1 cellular context compared by ENCODE assay signal in the genomic region with DNA sequence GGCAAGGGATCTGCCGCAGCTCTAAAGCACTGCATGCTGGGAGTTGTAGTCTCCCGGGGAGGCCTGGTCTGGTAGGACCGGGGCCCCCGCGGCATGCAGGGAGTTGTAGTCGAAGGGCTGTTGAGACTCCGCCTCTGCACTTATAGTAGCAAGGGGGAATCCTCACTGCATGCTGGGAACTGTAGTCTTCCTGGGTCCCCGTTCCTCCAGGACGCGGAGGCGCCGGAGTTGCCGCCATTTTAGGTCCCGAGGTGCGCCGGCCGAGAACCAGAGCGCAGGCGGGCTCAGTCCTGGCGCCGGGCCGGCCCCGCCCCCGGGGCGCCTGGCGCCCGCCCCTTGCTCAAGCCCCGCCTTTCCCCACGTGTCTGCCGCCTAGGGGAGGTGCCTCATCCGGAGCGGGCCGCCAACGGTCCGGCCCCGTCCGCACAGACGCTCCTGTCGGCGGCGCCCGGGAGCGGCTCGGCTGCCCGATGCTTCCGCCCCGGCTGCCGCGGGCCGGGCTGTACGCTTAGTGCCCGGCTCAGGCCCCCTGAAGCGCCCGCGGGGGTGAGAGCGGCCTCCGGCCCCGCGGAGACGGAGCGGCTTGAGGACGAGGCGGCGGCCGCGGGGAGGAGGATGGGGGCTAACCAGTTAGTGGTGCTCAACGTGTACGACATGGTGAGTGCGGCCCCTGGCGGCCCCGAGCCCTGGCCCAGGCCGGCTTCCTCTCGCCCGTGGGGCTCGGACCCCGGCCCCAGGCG.
TF ChIP-seq lines count a peak whose summit lies in the region.

A gene (plus strand): TSS at position 428 of the 740 bp plus-strand sequence. CDS start 188 bp downstream, at position 616.

TF ChIP-seq in A549, 52 proteins besides CTCF, POLR2A, EP300 and RAD21 (continued from another document):
- TF ChIP-seq, protein P1, sequence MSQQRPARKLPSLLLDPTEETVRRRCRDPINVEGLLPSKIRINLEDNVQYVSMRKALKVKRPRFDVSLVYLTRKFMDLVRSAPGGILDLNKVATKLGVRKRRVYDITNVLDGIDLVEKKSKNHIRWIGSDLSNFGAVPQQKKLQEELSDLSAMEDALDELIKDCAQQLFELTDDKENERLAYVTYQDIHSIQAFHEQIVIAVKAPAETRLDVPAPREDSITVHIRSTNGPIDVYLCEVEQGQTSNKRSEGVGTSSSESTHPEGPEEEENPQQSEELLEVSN (IDR thresholded peaks at IDR 0.05; ENCODE audit: borderline replicate concordance, low read depth), result no peak; the same call in 1 of the 2 replicates
- TF ChIP-seq FOSB (CRISPR knock-in tag; IDR thresholded peaks at IDR 0.05) (no peak), HDAC2 (IDR thresholded peaks at IDR 0.05) (0 out of 2 replicates have a peak, but pooled peaks have one; percentile 31), ZNF302 (CRISPR knock-in tag; IDR thresholded peaks at IDR 0.05) (no peak), CHD2 (IDR thresholded peaks at IDR 0.05; ENCODE audit: low read length, partially characterized antibody) (no peak), MAZ (IDR thresholded peaks at IDR 0.05; ENCODE audit: borderline replicate concordance, low read depth, low read length) (no peak), ZSCAN20 (CRISPR knock-in tag; IDR thresholded peaks at IDR 0.05) (no peak), JUN (IDR thresholded peaks at IDR 0.05) (peak; percentile 66 to 93; a peak in 4 of 5 replicates), TP53 (CRISPR knock-in tag; IDR thresholded peaks at IDR 0.05) (peak; percentile 61; the same call in 1 of the 2 replicates), ZFP36 (IDR thresholded peaks at IDR 0.05; ENCODE audit: borderline replicate concordance, partially characterized antibody) (no peak), FOXS1 (CRISPR knock-in tag; IDR thresholded peaks at IDR 0.05) (no peak), JUNB (IDR thresholded peaks at IDR 0.05) (no peak), HOXB5 (CRISPR knock-in tag; IDR thresholded peaks at IDR 0.05) (0 out of 2 replicates have a peak, but pooled peaks have one; percentile 12), ESRRA (IDR thresholded peaks at IDR 0.05; ENCODE audit: borderline replicate concordance, low read length) (no peak), CHD4 (IDR thresholded peaks at IDR 0.05; ENCODE audit: borderline replicate concordance) (no peak), FOSL2 (IDR thresholded peaks at IDR 0.05) (no peak), FOSL2 (CRISPR knock-in tag; IDR thresholded peaks at IDR 0.05) (no peak), HOXB13 (CRISPR knock-in tag; IDR thresholded peaks at IDR 0.05; ENCODE audit: low read depth) (no peak), SMC3 (IDR thresholded peaks at IDR 0.05) (peak; percentile 66)
- TF ChIP-seq, protein P2, sequence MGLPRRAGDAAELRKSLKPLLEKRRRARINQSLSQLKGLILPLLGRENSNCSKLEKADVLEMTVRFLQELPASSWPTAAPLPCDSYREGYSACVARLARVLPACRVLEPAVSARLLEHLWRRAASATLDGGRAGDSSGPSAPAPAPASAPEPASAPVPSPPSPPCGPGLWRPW (IDR thresholded peaks at IDR 0.05), result no peak
- TF ChIP-seq, protein P3, sequence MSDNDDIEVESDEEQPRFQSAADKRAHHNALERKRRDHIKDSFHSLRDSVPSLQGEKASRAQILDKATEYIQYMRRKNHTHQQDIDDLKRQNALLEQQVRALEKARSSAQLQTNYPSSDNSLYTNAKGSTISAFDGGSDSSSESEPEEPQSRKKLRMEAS (IDR thresholded peaks at IDR 0.05), result peak; percentile 76
TF ChIP-seq in A549: peak in this region for 10.
